Comparison of ENCODE assay signal across 16 cellular contexts in the genomic region with DNA sequence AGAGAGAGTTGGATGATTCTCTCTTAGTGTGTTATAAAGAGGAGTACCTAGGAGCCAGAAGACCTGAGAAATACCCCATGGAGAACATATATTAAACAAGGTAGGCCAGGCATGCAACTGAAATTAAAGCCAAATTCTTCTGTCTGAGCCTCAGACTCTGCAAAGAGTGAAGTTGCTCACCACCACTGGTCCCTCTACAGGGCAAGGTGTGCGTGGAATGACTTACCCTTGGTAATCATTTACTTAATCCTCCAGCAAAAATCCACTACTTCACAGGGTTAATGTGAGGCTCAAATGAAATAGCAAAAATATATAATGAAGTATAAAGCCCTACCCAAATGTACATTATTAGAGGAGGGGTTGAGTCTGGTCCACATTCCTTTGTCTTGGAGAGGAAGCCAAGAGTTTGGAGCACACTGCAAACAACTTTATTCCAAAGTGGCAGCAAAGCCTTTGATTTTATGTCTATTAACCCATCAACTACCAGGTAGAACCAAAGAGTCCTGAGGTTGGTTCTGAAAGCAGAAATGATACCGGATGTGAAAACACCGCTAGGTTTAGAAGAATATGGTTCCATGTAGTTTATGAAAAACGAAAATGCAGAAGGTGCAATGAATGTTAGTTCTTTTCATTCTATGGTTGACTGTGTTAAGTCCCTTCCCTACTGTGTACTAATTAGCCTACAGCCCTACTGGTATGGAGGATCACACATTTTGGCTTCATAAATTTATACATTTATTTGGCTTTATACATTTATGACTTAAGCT. TPM values are rescaled to one million over a fixed set of nuclear protein-coding genes. Genes with fewer than 3 reads are reported as not detected.
DNase-seq lines count a peak whose midpoint lies in the region; ATAC-seq and TF ChIP-seq lines count a peak whose summit lies in the region.
"Had no signal": no experiment of that assay in that cellular context is flagged by ENCODE, and none has a peak within 500 bp of the region (broad histone marks: within the 10 kb centered on the region; RNA-seq: fewer than 3 reads in every experiment).

No MANE protein-coding gene starts in this region.

- no peak overlapping the region for H3K9ac ChIP-seq in colonic mucosa (ENCODE audit: low read depth in 2 of 2, low read length in 2 of 2)

- intact Hi-C loops in colonic mucosa (cut with DNase I) (no loop called here), gastrocnemius medialis (cut with DNase I; ENCODE audit: low total_unique reads) (no loop called here)

- H3K27me3 ChIP-seq in colonic mucosa (no peaks in the 10 kb centered on the region), gastrocnemius medialis (no peaks in the 10 kb centered on the region)
- H3K27me3 ChIP-seq: ovary had no signal

- H3K9me3 Mint-ChIP-seq in naive B cell: no peaks in the 10 kb centered on the region

- DNase-seq in naive B cell: no peak
- DNase-seq in cortex of kidney (lab: John Stamatoyannopoulos, UW): no peak
- DNase-seq in colonic mucosa: no peak
- no peak for DNase-seq in activated CD4-positive, alpha-beta T cell treated with anti-CD3 and anti-CD28 coated beads for 48 hours
- no peak for DNase-seq in gastrocnemius medialis
- DNase-seq: activated effector memory CD4-positive, alpha-beta T cell treated with Interleukin-2 at 50 U/mL for 16 hours; DND-41; ovary; stimulated activated CD4-positive, alpha-beta T cell treated with anti-CD3 and anti-CD28 coated beads, Interleukin-4, amount 100 ng/mL, for 1 hour had no signal

- no peaks in the 10 kb centered on the region for H3K27me3 Mint-ChIP-seq in naive B cell

- H3K36me3 ChIP-seq in colonic mucosa (peaks cover 23% of the 10 kb centered on the region), gastrocnemius medialis (peaks cover 3 to 85% of the 10 kb centered on the region in 2 donors)
- H3K36me3 ChIP-seq: ovary had no signal

- peak; percentile 90 for ATAC-seq in GM18867 (IDR thresholded peaks at IDR 0.05; ENCODE audit: unreplicated experiment)
- peak; percentile 61 for ATAC-seq in GM21526 (IDR thresholded peaks at IDR 0.05; ENCODE audit: low FRiP score, unreplicated experiment)
- ATAC-seq in HG03175 (IDR thresholded peaks at IDR 0.05; ENCODE audit: unreplicated experiment): peak; percentile 79
- peak; percentile 67 to 88 for ATAC-seq in naive B cell (ENCODE audit: low read depth in 2 of 2)
- no peak for ATAC-seq in gastrocnemius medialis
- ATAC-seq: left lobe of liver had no signal

- H3K4me1 ChIP-seq in colonic mucosa: no peaks in the 10 kb centered on the region
- peaks cover 0 to 6% of the 10 kb centered on the region in 2 donors for H3K4me1 ChIP-seq in gastrocnemius medialis

- in situ Hi-C loops in gastrocnemius medialis (cut with MboI; ENCODE audit: low sequenced_read_pairs in 4 of 4): no loop called here

- no peak overlapping the region for H3K4me3 Mint-ChIP-seq in naive B cell

- H3K9me3 ChIP-seq in colonic mucosa: no peaks in the 10 kb centered on the region
- H3K9me3 ChIP-seq in gastrocnemius medialis: no peaks in the 10 kb centered on the region
- H3K9me3 ChIP-seq: ovary, thoracic aorta had no signal

- peaks cover 5 to 15% (median 14%) of the 10 kb centered on the region in 3 donors for H3K4me1 Mint-ChIP-seq in naive B cell

- peak overlapping the region in 1 of 6 donors; percentile 12 for H3K27ac Mint-ChIP-seq in naive B cell

- H3K36me3 Mint-ChIP-seq in naive B cell: peaks cover 22 to 27% of the 10 kb centered on the region in 2 donors

- no peak overlapping the region for H3K4me3 ChIP-seq in colonic mucosa
- H3K4me3 ChIP-seq in gastrocnemius medialis: no peak overlapping the region
- H3K4me3 ChIP-seq: ovary, thoracic aorta had no signal

- no peak for TF ChIP-seq POLR2A in gastrocnemius medialis (IDR thresholded peaks at IDR 0.05)

- H3K27ac ChIP-seq in colonic mucosa: no peak overlapping the region
- no peak overlapping the region for H3K27ac ChIP-seq in gastrocnemius medialis
- H3K27ac ChIP-seq: ovary, thoracic aorta had no signal

- TF ChIP-seq CTCF in colonic mucosa (IDR thresholded peaks at IDR 0.05) (no peak), gastrocnemius medialis (IDR thresholded peaks at IDR 0.05 in 4 of 5, conservative IDR thresholded peaks at IDR 0.05 in 1 of 5) (no peak)

RNA-seq across cellular contexts. Expression of gene SSR2, which starts 8.5 kb away (rescaled TPM):
- 100 to 1,000 TPM; 243 to 278 (median 256) TPM for polyA plus RNA-seq in naive B cell (ENCODE audit: low read depth in 6 of 6)
- total RNA-seq in colonic mucosa (100 to 1,000 TPM; 204 to 208 TPM), gastrocnemius medialis (100 to 1,000 TPM in 2 of 4 donors, 10 to 100 TPM in 2; 70.6 to 118 (median 108) TPM)

RNA-seq across cellular contexts. Expression of gene ARHGEF2, which starts 33.9 kb away (rescaled TPM):
- polyA plus RNA-seq in naive B cell (ENCODE audit: low read depth in 6 of 6): 10 to 100 TPM in 5 of 6 donors, 1 to 10 TPM in 1; 6.9 to 48.4 (median 27.7) TPM
- total RNA-seq in colonic mucosa: 10 to 100 TPM; 91.9 to 92.6 TPM
- 10 to 100 TPM; 13.6 to 27.3 (median 26.4) TPM for total RNA-seq in gastrocnemius medialis

RNA-seq across cellular contexts. Expression of gene UBQLN4, which starts 41.4 kb away (rescaled TPM):
- 1 to 10 TPM; 4.7 to 9.0 (median 6.1) TPM for polyA plus RNA-seq in naive B cell (ENCODE audit: low read depth in 6 of 6)
- total RNA-seq in colonic mucosa (10 to 100 TPM; 23.2 to 43.4 TPM), gastrocnemius medialis (10 to 100 TPM; 42.3 to 60.1 (median 46.0) TPM)

RNA-seq across cellular contexts. Expression of gene LAMTOR2, which starts 42.3 kb away (rescaled TPM):
- 100 to 1,000 TPM in 5 of 6 donors, 10 to 100 TPM in 1; 99.5 to 139 (median 114) TPM for polyA plus RNA-seq in naive B cell (ENCODE audit: low read depth in 6 of 6)
- 10 to 100 TPM; 69.4 to 83.9 TPM for total RNA-seq in colonic mucosa
- total RNA-seq in gastrocnemius medialis: 10 to 100 TPM; 51.5 to 82.7 (median 72.6) TPM

RNA-seq across cellular contexts. Expression of gene RAB25, which starts 48.7 kb away (rescaled TPM):
- polyA plus RNA-seq in naive B cell (ENCODE audit: low read depth in 6 of 6): not detected
- 100 to 1,000 TPM; 213 TPM for total RNA-seq in colonic mucosa
- total RNA-seq in gastrocnemius medialis: 1 to 10 TPM in 1 of 4 donors, not detected in 3; 1.2 TPM
- total RNA-seq: cerebellum, fibroblast of villous mesenchyme, thoracic aorta had no signal

Comparison
In these comparisons a context has a peak if more than half of its experiments do, and no peak if none do; other contexts are left out.
1. ATAC-seq: peak in GM18867 (single experiment), GM21526 (single experiment), HG03175 (single experiment) and naive B cell (2 of 2); none in gastrocnemius medialis (0 of 2).